In genomic region chr1:27719286-27720251, GRCh38 we compare ENCODE assay signal across 10 cellular contexts. TPM values are rescaled to one million over a fixed set of nuclear protein-coding genes. Genes with fewer than 3 reads are reported as not detected.
DNase-seq lines count a peak whose midpoint lies in the region; ATAC-seq and TF ChIP-seq lines count a peak whose summit lies in the region.
"Had no signal": no experiment of that assay in that cellular context is flagged by ENCODE, and none has a peak within 500 bp of the region (broad histone marks: within the 10 kb centered on the region; RNA-seq: fewer than 3 reads in every experiment).

No MANE protein-coding gene starts in this region.

- no peak overlapping the region for H3K4me3 ChIP-seq in AG04449 (ENCODE audit: low read depth, low read length)
- H3K4me3 ChIP-seq in SK-N-SH (ENCODE audit: low read depth in 2 of 2, low read length in 1 of 2) = no peak overlapping the region

- 75% methylated on average over 5 of the region's 5 CpGs for WGBS in SK-N-SH (ENCODE audit: low lambda C conversion rate)

- H3K4me1 ChIP-seq in SK-N-SH (ENCODE audit: control insufficient read depth in 1 of 2, insufficient read depth in 2 of 2, low read depth in 1 of 2, low read length in 1 of 2) = no peaks in the 10 kb centered on the region

- H3K27me3 ChIP-seq in SK-N-SH (ENCODE audit: insufficient read depth) = peaks cover 3% of the 10 kb centered on the region; the same call in 1 of the 2 replicates

- peaks cover 5% of the 10 kb centered on the region for H3K36me3 Mint-ChIP-seq in glutamatergic neuron (ENCODE audit: unreplicated experiment)

- DNase-seq in AG04449 (ENCODE audit: low read depth, low spot score) (no peak), SK-N-SH (peak; percentile 24), glutamatergic neuron (no peak), KG1 (lab: John Stamatoyannopoulos, UW) (no peak), NCI-H2196 treated with DMSO at 0.1 percent for 48 hours (lab: John Stamatoyannopoulos, UW; ENCODE audit: unreplicated experiment) (no peak)
- DNase-seq: Calu3 had no signal

- no peaks in the 10 kb centered on the region for H3K9me3 ChIP-seq in SK-N-SH
- H3K9me3 ChIP-seq: neutrophil had no signal

- no peak for TF ChIP-seq EP300 in SK-N-SH (IDR thresholded peaks at IDR 0.05; ENCODE audit: borderline replicate concordance in 1 of 2, low read depth in 1 of 2, low read length in 1 of 2)

- H3K9me3 Mint-ChIP-seq in glutamatergic neuron (ENCODE audit: unreplicated experiment) = no peaks in the 10 kb centered on the region

- no peaks in the 10 kb centered on the region for H4K20me1 ChIP-seq in SK-N-SH (ENCODE audit: insufficient read depth)

- no peak overlapping the region for H2AFZ ChIP-seq in SK-N-SH (ENCODE audit: low read depth)

- no peak overlapping the region for H3K27ac Mint-ChIP-seq in glutamatergic neuron (ENCODE audit: unreplicated experiment)

- no peak overlapping the region for H3K4me3 Mint-ChIP-seq in glutamatergic neuron (ENCODE audit: unreplicated experiment)

- no peaks in the 10 kb centered on the region for H3K36me3 ChIP-seq in SK-N-SH (replicated peaks in 1 of 2; ENCODE audit: control insufficient read depth in 1 of 2, insufficient read depth in 2 of 2, low read length in 1 of 2)
- H3K36me3 ChIP-seq: neutrophil had no signal

- TF ChIP-seq CTCF in AG04449 (IDR thresholded peaks at IDR 0.05; ENCODE audit: insufficient read depth, low read length, missing control alignments) = peak; percentile 18
- TF ChIP-seq CTCF in GM12874 (IDR thresholded peaks at IDR 0.05; ENCODE audit: insufficient read depth, low read depth, low read length) = 0 out of 2 replicates have a peak, but pooled peaks have one; percentile 23
- TF ChIP-seq CTCF in SK-N-SH (IDR thresholded peaks at IDR 0.05) = peak; percentile 49
- TF ChIP-seq CTCF in glutamatergic neuron (IDR thresholded peaks at IDR 0.05; ENCODE audit: partially characterized antibody, unreplicated experiment) = peak; percentile 28

- POLR2A ChIA-PET in AG04449 (lab: Yijun Ruan, JAX) (interaction anchor here (0.7 kb wide), 1 partner anchor 47 kb away, joined by 3 read pairs; no protein-coding TSS in a partner anchor), SK-N-SH (lab: Yijun Ruan, JAX) (interaction anchor here (0.8 kb wide), 1 partner anchor 111 kb away, joined by 3 read pairs; the partner anchor contains the start of gene PPP1R8)

- no peaks in the 10 kb centered on the region for H3K4me1 Mint-ChIP-seq in glutamatergic neuron (ENCODE audit: low read depth, unreplicated experiment)

- CTCF ChIA-PET in AG04449 (lab: Yijun Ruan, JAX) = interaction anchor here (0.7 to 6.5 kb wide), 12 partner anchors 15 to 56 kb away, joined by 3 to 52 read pairs (median 4); partner anchors contain the start of gene IFI6
- CTCF ChIA-PET in SK-N-SH (lab: Yijun Ruan, JAX) = interaction anchor here (0.6 to 1.8 kb wide), 8 partner anchors 8 to 51 kb away, joined by 3 to 10 read pairs (median 4); partner anchors contain the start of gene IFI6

- H3K27me3 Mint-ChIP-seq in glutamatergic neuron (ENCODE audit: unreplicated experiment) = no peaks in the 10 kb centered on the region

- TF ChIP-seq RAD21 in SK-N-SH (IDR thresholded peaks at IDR 0.05; ENCODE audit: low read length) = peak; percentile 38

- no peak overlapping the region for H3K27ac ChIP-seq in SK-N-SH (ENCODE audit: low read depth in 2 of 2, low read length in 1 of 2)
- H3K27ac ChIP-seq: neutrophil had no signal

- H3K4me2 ChIP-seq in SK-N-SH = no peak overlapping the region

- no peaks in the 10 kb centered on the region for H3K9me2 ChIP-seq in SK-N-SH

- H3K9ac ChIP-seq in SK-N-SH = no peak overlapping the region

- no peak for ATAC-seq in HG03159 (IDR thresholded peaks at IDR 0.05; ENCODE audit: unreplicated experiment)
- no peak for ATAC-seq in GM18868 (IDR thresholded peaks at IDR 0.05; ENCODE audit: unreplicated experiment)

- no peaks in the 10 kb centered on the region for H3F3A ChIP-seq in SK-N-SH (replicated peaks; ENCODE audit: insufficient read depth)

- H3K79me2 ChIP-seq in SK-N-SH (ENCODE audit: insufficient read depth) = no peaks in the 10 kb centered on the region

TF ChIP-seq in SK-N-SH, 30 proteins besides CTCF, POLR2A, EP300 and RAD21:
- TF ChIP-seq USF1 (IDR thresholded peaks at IDR 0.05; ENCODE audit: borderline replicate concordance, low read depth) (no peak), SMC3 (IDR thresholded peaks at IDR 0.05; ENCODE audit: low read depth, low read length) (peak; percentile 2; the same call in 1 of the 2 replicates)

RNA-seq across cellular contexts. Expression of gene FAM76A, which starts 6.2 kb away (rescaled TPM):
- polyA plus RNA-seq in SK-N-SH (2012; rRNA removed) = 2.9 and 4.2 TPM in 2 replicates
- 2.5 and 2.6 TPM in 2 replicates for polyA plus RNA-seq in SK-N-SH (2012; cell fraction: cytosol; rRNA removed)
- 2.7 and 6.0 TPM in 2 replicates for polyA plus RNA-seq in SK-N-SH (2012; cell fraction: nucleus; rRNA removed)
- total RNA-seq in glutamatergic neuron (ENCODE audit: unreplicated experiment) = 9.1 TPM

RNA-seq across cellular contexts. Expression of gene IFI6, which starts 47.6 kb away (rescaled TPM):
- polyA plus RNA-seq in SK-N-SH (2012; rRNA removed) = 29.0 and 35.6 TPM in 2 replicates
- 19.6 and 33.1 TPM in 2 replicates for polyA plus RNA-seq in SK-N-SH (2012; cell fraction: cytosol; rRNA removed)
- polyA plus RNA-seq in SK-N-SH (2012; cell fraction: nucleus; rRNA removed) = 13.8 and 14.8 TPM in 2 replicates
- total RNA-seq in glutamatergic neuron (ENCODE audit: unreplicated experiment) = 1.4 TPM

RNA-seq across cellular contexts. Expression of gene STX12, which starts 53.5 kb away (rescaled TPM):
- polyA plus RNA-seq in SK-N-SH (2012; rRNA removed) = 12.4 and 12.9 TPM in 2 replicates
- polyA plus RNA-seq in SK-N-SH (2012; cell fraction: cytosol; rRNA removed) = 17.9 and 20.8 TPM in 2 replicates
- polyA plus RNA-seq in SK-N-SH (2012; cell fraction: nucleus; rRNA removed) = 13.6 and 23.4 TPM in 2 replicates
- total RNA-seq in glutamatergic neuron (ENCODE audit: unreplicated experiment) = 47.7 TPM
